Comparison of ENCODE assay signal across 10 cellular contexts in the genomic region with DNA sequence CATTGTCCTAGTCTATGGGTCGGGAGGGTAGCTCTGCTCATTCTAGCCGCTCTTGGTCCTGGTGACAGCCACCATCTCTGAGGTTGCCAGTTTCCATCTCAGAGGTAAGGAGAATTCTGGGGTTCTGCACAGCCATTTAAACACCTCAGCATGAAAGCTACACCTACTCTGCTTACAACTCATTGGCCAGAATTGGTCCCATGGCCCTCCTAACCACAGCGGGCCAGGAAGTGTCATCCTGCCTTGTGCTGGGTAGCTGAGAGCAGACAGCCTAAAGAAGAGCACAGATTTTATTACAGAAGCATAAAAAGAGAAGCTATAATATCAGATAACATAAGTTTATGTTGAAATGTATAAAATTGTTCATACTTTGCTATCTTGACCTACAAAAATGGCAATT.
"Had no signal": no experiment of that assay in that cellular context is flagged by ENCODE, and none has a peak within 500 bp of the region (broad histone marks: within the 10 kb centered on the region; RNA-seq: fewer than 3 reads in every experiment).

No MANE protein-coding gene starts in this region.

- FAIRE-seq: HTR-8/SVneo had no signal

- H3K9me3 Mint-ChIP-seq: HFFc6 had no signal

- DNase-seq: H7, HFFc6, IMR-90, Karpas-422, KBM-7 had no signal

- H3K27ac Mint-ChIP-seq: GM23338, HFFc6 had no signal

- H3K27ac ChIP-seq: KMS-11 had no signal

- H3K4me3 Mint-ChIP-seq: GM23338, HFFc6 had no signal

- H3K9me3 ChIP-seq: HAP-1 had no signal

- H3K4me1 Mint-ChIP-seq: GM23338 had no signal

- H3K36me3 ChIP-seq: HAP-1 had no signal

- ATAC-seq: GM23338, HCT116 had no signal

- H3K4me3 ChIP-seq: GM23338, HAP-1 had no signal

- H2AFZ ChIP-seq: GM23338 had no signal

- H3K4me1 ChIP-seq: HAP-1 had no signal

- H3K9ac ChIP-seq: KMS-11 had no signal

- H3K4me2 ChIP-seq: GM23338, KMS-11 had no signal
